Comparison of ENCODE assay signal across 1 cellular context in the genomic region with DNA sequence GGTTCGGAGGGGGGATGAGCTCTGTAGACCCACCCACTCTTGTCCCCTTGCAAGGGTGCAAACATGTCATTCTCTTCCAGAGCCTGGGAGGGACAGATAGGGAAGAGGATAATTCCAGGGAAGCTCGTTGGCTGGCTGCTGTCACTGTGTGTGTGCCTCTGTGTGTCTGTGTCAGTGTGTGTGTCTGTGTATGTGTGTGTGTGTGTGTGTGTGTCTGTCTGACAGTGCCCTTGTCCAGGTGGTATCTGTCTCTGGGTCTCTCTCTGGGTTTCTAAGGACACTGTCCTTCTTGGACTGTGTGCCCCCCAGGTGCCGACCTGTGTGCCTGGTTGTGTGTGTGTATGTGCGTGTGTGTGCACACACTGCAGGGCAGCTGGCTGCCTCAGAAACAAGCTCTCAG.
TF ChIP-seq lines count a peak whose summit lies in the region.

No MANE protein-coding gene starts in this region.

TF ChIP-seq in HEK293, 187 proteins besides CTCF, POLR2A, EP300 and RAD21 (continued from another document):
- TF ChIP-seq, protein P1, sequence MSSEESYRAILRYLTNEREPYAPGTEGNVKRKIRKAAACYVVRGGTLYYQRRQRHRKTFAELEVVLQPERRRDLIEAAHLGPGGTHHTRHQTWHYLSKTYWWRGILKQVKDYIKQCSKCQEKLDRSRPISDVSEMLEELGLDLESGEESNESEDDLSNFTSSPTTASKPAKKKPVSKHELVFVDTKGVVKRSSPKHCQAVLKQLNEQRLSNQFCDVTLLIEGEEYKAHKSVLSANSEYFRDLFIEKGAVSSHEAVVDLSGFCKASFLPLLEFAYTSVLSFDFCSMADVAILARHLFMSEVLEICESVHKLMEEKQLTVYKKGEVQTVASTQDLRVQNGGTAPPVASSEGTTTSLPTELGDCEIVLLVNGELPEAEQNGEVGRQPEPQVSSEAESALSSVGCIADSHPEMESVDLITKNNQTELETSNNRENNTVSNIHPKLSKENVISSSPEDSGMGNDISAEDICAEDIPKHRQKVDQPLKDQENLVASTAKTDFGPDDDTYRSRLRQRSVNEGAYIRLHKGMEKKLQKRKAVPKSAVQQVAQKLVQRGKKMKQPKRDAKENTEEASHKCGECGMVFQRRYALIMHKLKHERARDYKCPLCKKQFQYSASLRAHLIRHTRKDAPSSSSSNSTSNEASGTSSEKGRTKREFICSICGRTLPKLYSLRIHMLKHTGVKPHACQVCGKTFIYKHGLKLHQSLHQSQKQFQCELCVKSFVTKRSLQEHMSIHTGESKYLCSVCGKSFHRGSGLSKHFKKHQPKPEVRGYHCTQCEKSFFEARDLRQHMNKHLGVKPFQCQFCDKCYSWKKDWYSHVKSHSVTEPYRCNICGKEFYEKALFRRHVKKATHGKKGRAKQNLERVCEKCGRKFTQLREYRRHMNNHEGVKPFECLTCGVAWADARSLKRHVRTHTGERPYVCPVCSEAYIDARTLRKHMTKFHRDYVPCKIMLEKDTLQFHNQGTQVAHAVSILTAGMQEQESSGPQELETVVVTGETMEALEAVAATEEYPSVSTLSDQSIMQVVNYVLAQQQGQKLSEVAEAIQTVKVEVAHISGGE (tag by site-specific recombination; conservative IDR thresholded peaks at IDR 0.05; ENCODE audit: low read depth), result no peak
- TF ChIP-seq GLIS2 (tag by site-specific recombination; IDR thresholded peaks at IDR 0.05) (no peak), SALL2 (tag by site-specific recombination; IDR thresholded peaks at IDR 0.05; ENCODE audit: borderline replicate concordance) (no peak), ZNF223 (tag by site-specific recombination; IDR thresholded peaks at IDR 0.05) (no peak), ZBTB21 (tag by site-specific recombination; IDR thresholded peaks at IDR 0.05) (no peak)
